ENCODE assay signal across 1 cellular context in genomic region chr19:4474504-4475136, GRCh38.
TF ChIP-seq lines count a peak whose summit lies in the region.

No MANE protein-coding gene starts in this region.

TF ChIP-seq in GM12878, 131 proteins besides CTCF, POLR2A, EP300 and RAD21 (continued from another document):
- TF ChIP-seq ZBTB33 (IDR thresholded peaks at IDR 0.05), result no peak
